ENCODE assay signal across 19 cellular contexts in the genomic region with DNA sequence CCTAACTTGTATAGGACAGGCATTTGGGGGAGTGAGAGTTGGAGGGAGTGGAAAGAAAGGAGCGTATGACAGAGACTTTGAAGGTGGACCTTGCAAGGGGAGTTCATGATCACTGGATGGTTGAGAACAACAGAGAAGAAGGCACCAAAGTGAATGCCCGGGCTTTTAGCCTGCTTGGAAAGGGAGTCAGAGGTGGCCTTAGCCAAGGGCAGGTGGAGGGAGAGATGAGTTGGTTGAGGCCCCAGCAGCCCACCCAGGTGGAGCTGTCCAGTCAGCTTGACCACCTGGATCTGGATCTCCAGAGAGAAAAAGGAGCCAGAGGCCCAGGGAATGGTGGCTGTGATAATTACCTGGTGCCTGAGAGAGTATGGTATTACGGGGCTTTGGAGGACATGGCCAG.
DNase-seq lines count a peak whose midpoint lies in the region; ATAC-seq lines count a peak whose summit lies in the region.
"Had no signal": no experiment of that assay in that cellular context is flagged by ENCODE, and none has a peak within 500 bp of the region (broad histone marks: within the 10 kb centered on the region; RNA-seq: fewer than 3 reads in every experiment).

No MANE protein-coding gene starts in this region.

- H3K4me3 ChIP-seq in aorta (ENCODE audit: low read length in 2 of 2) = no peak overlapping the region
- H3K4me3 ChIP-seq: GM12878, GM23248 had no signal

- no peaks in the 10 kb centered on the region for H3K27me3 Mint-ChIP-seq in activated naive CD8-positive, alpha-beta T cell
- H3K27me3 Mint-ChIP-seq in activated naive CD8-positive, alpha-beta T cell treated with anti-CD3 and anti-CD28 coated beads, Interleukin-2, amount 50 U/mL, for 24 hours = no peaks in the 10 kb centered on the region
- no peaks in the 10 kb centered on the region for H3K27me3 Mint-ChIP-seq in central memory CD8-positive, alpha-beta T cell

- H3K4me3 Mint-ChIP-seq in activated naive CD8-positive, alpha-beta T cell = no peak overlapping the region
- H3K4me3 Mint-ChIP-seq in activated naive CD8-positive, alpha-beta T cell treated with anti-CD3 and anti-CD28 coated beads, Interleukin-2, amount 50 U/mL, for 24 hours = no peak overlapping the region
- H3K4me3 Mint-ChIP-seq in central memory CD8-positive, alpha-beta T cell = no peak overlapping the region

- H3K36me3 ChIP-seq in aorta (ENCODE audit: control insufficient read depth in 1 of 2, insufficient read depth in 2 of 2, low read length in 1 of 2) = peaks cover 3 to 7% of the 10 kb centered on the region in 2 donors

- no peaks in the 10 kb centered on the region for H3K4me1 ChIP-seq in aorta (ENCODE audit: control insufficient read depth in 1 of 2, insufficient read depth in 2 of 2, low read length in 2 of 2)

- ATAC-seq in activated naive CD8-positive, alpha-beta T cell treated with anti-CD3 and anti-CD28 coated beads, Interleukin-2, amount 50 U/mL, for 24 hours = no peak
- ATAC-seq in central memory CD8-positive, alpha-beta T cell (replicated peaks; ENCODE audit: extremely low read depth, poor library complexity, severe bottlenecking) = no peak
- no peak for ATAC-seq in aorta (ENCODE audit: low FRiP score)
- ATAC-seq in HG02623 (IDR thresholded peaks at IDR 0.05; ENCODE audit: unreplicated experiment) = no peak
- no peak for ATAC-seq in GM21723 (IDR thresholded peaks at IDR 0.05; ENCODE audit: unreplicated experiment)
- ATAC-seq: GM12878, HCT116, HepG2, PC-3 had no signal

- H3K9me3 Mint-ChIP-seq in activated naive CD8-positive, alpha-beta T cell (ENCODE audit: low read depth) = no peaks in the 10 kb centered on the region
- H3K9me3 Mint-ChIP-seq in activated naive CD8-positive, alpha-beta T cell treated with anti-CD3 and anti-CD28 coated beads, Interleukin-2, amount 50 U/mL, for 24 hours = no peaks in the 10 kb centered on the region
- no peaks in the 10 kb centered on the region for H3K9me3 Mint-ChIP-seq in central memory CD8-positive, alpha-beta T cell

- H3K4me1 Mint-ChIP-seq in activated naive CD8-positive, alpha-beta T cell (ENCODE audit: low read depth) = no peaks in the 10 kb centered on the region
- no peaks in the 10 kb centered on the region for H3K4me1 Mint-ChIP-seq in activated naive CD8-positive, alpha-beta T cell treated with anti-CD3 and anti-CD28 coated beads, Interleukin-2, amount 50 U/mL, for 24 hours
- peaks cover 29% of the 10 kb centered on the region for H3K4me1 Mint-ChIP-seq in central memory CD8-positive, alpha-beta T cell

- peaks cover 5% of the 10 kb centered on the region for H3K36me3 Mint-ChIP-seq in activated naive CD8-positive, alpha-beta T cell
- peaks cover 8% of the 10 kb centered on the region for H3K36me3 Mint-ChIP-seq in activated naive CD8-positive, alpha-beta T cell treated with anti-CD3 and anti-CD28 coated beads, Interleukin-2, amount 50 U/mL, for 24 hours (ENCODE audit: low read depth)
- H3K36me3 Mint-ChIP-seq in central memory CD8-positive, alpha-beta T cell (ENCODE audit: insufficient read depth) = peaks cover 46% of the 10 kb centered on the region

- no peaks in the 10 kb centered on the region for H3K27me3 ChIP-seq in aorta (ENCODE audit: control insufficient read depth in 1 of 2, insufficient read depth in 2 of 2, low read length in 1 of 2)

- peak overlapping the region; percentile 38 for H3K27ac Mint-ChIP-seq in activated naive CD8-positive, alpha-beta T cell
- H3K27ac Mint-ChIP-seq in activated naive CD8-positive, alpha-beta T cell treated with anti-CD3 and anti-CD28 coated beads, Interleukin-2, amount 50 U/mL, for 24 hours = no peak overlapping the region
- H3K27ac Mint-ChIP-seq in central memory CD8-positive, alpha-beta T cell (ENCODE audit: low read depth) = peak overlapping the region; percentile 45

- no peaks in the 10 kb centered on the region for H3K9me3 ChIP-seq in aorta (ENCODE audit: control insufficient read depth, low read length)

- intact Hi-C loops in aorta (cut with DNase I) = no loop called here

- DNase-seq in activated naive CD8-positive, alpha-beta T cell treated with anti-CD3 and anti-CD28 coated beads, Interleukin-2, amount 50 U/mL, for 24 hours = no peak
- DNase-seq in NCI-H69 (lab: John Stamatoyannopoulos, UW) (peak; percentile 1), aorta (no peak)
- no peak for DNase-seq in central memory CD8-positive, alpha-beta T cell (ENCODE audit: low spot score in 2 of 2)
- DNase-seq: DMS79 treated with DMSO at 0.1 percent for 48 hours, GM23248, KG1, NCI-H1417 treated with DMSO at 0.1 percent for 48 hours, NCI-H1930, NCI-H446 treated with DMSO at 0.1 percent for 48 hours, NCI-H748 treated with DMSO at 0.1 percent for 48 hours, PC-3 had no signal

- H3K27ac ChIP-seq in aorta (ENCODE audit: low read depth in 1 of 2, low read length in 2 of 2) = no peak overlapping the region
- H3K27ac ChIP-seq: GM23248, RWPE1 had no signal

- 95 to 96% methylated on average over 3 of the region's 3 CpGs for WGBS in aorta, 2 donors
